ENCODE assay signal across 1 cellular context in genomic region chr11:70650075-70650909, GRCh38.
TF ChIP-seq lines count a peak whose summit lies in the region.

No MANE protein-coding gene starts in this region.

TF ChIP-seq in HepG2, 621 proteins besides CTCF, POLR2A, EP300 and RAD21 (continued from another document and continues in another):
- peak; percentile 97 for TF ChIP-seq ZNF761 (CRISPR knock-in tag; conservative IDR thresholded peaks at IDR 0.05)
- TF ChIP-seq ZNF343 (CRISPR knock-in tag; IDR thresholded peaks at IDR 0.05): peak; percentile 98
- TF ChIP-seq ZSCAN9 (CRISPR knock-in tag; IDR thresholded peaks at IDR 0.05; ENCODE audit: borderline replicate concordance): peak; percentile 100
- no peak for TF ChIP-seq ZKSCAN1 (IDR thresholded peaks at IDR 0.05; ENCODE audit: low read length)
- TF ChIP-seq JARID2 (CRISPR knock-in tag; IDR thresholded peaks at IDR 0.05; ENCODE audit: insufficient replicate concordance): peak; percentile 99
- peak; percentile 89; the same call in 1 of the 2 replicates for TF ChIP-seq ARID2 (CRISPR knock-in tag; IDR thresholded peaks at IDR 0.05; ENCODE audit: borderline replicate concordance)
- TF ChIP-seq NCOR1 (IDR thresholded peaks at IDR 0.05; ENCODE audit: borderline replicate concordance, low read length): no peak
- peak; percentile 99 for TF ChIP-seq ZNF615 (CRISPR knock-in tag; IDR thresholded peaks at IDR 0.05; ENCODE audit: borderline replicate concordance)
- no peak for TF ChIP-seq RFX5 (IDR thresholded peaks at IDR 0.05; ENCODE audit: low read depth, low read length)
- TF ChIP-seq TFE3 (CRISPR knock-in tag; IDR thresholded peaks at IDR 0.05): peak; percentile 98
- TF ChIP-seq ZNF142 (CRISPR knock-in tag; IDR thresholded peaks at IDR 0.05): peak; percentile 98
- no peak for TF ChIP-seq FOXA1 (IDR thresholded peaks at IDR 0.05)
- peak; percentile 63 for TF ChIP-seq FOXA1 (CRISPR knock-in tag; IDR thresholded peaks at IDR 0.05)
- peak; percentile 98; the same call in 1 of the 2 replicates for TF ChIP-seq NFATC3 (CRISPR knock-in tag; IDR thresholded peaks at IDR 0.05)
- peak; percentile 71 for TF ChIP-seq DR1 (CRISPR knock-in tag; IDR thresholded peaks at IDR 0.05)
- TF ChIP-seq MZF1 (CRISPR knock-in tag; IDR thresholded peaks at IDR 0.05; ENCODE audit: borderline replicate concordance): peak; percentile 98
- no peak for TF ChIP-seq U2AF2 (IDR thresholded peaks at IDR 0.05; ENCODE audit: low read depth, low read length)
- TF ChIP-seq ZNF614 (CRISPR knock-in tag; IDR thresholded peaks at IDR 0.05; ENCODE audit: borderline replicate concordance): peak; percentile 98
- TF ChIP-seq ZNF543 (CRISPR knock-in tag; IDR thresholded peaks at IDR 0.05): peak; percentile 99
- peak; percentile 95 for TF ChIP-seq ZNF850 (CRISPR knock-in tag; conservative IDR thresholded peaks at IDR 0.05)
- no peak for TF ChIP-seq KDM5A (IDR thresholded peaks at IDR 0.05; ENCODE audit: borderline replicate concordance, low read length)
- TF ChIP-seq PAX8 (CRISPR knock-in tag; IDR thresholded peaks at IDR 0.05; ENCODE audit: borderline replicate concordance): peak; percentile 100; the same call in 1 of the 2 replicates
- peak; percentile 99 for TF ChIP-seq TMF1 (CRISPR knock-in tag; IDR thresholded peaks at IDR 0.05; ENCODE audit: low read depth)
- TF ChIP-seq ZSCAN29 (CRISPR knock-in tag; conservative IDR thresholded peaks at IDR 0.05): peak; percentile 86; the same call in 1 of the 2 replicates
- peak; percentile 95 for TF ChIP-seq ZNF3 (CRISPR knock-in tag; IDR thresholded peaks at IDR 0.05)
- no peak for TF ChIP-seq UBTF (CRISPR knock-in tag; IDR thresholded peaks at IDR 0.05)
- TF ChIP-seq ZNF629 (CRISPR knock-in tag; conservative IDR thresholded peaks at IDR 0.05): peak; percentile 75
- peak; percentile 91 for TF ChIP-seq SIX1 (CRISPR knock-in tag; IDR thresholded peaks at IDR 0.05; ENCODE audit: borderline replicate concordance)
- peak; percentile 98 for TF ChIP-seq CBX5 (CRISPR knock-in tag; IDR thresholded peaks at IDR 0.05; ENCODE audit: borderline replicate concordance)
- peak; percentile 94 for TF ChIP-seq ZBTB37 (CRISPR knock-in tag; IDR thresholded peaks at IDR 0.05)
- TF ChIP-seq FOXO1 (CRISPR knock-in tag; IDR thresholded peaks at IDR 0.05): peak; percentile 95
- TF ChIP-seq RXRB (CRISPR knock-in tag; IDR thresholded peaks at IDR 0.05; ENCODE audit: borderline replicate concordance): peak; percentile 95
- TF ChIP-seq BATF2 (CRISPR knock-in tag; IDR thresholded peaks at IDR 0.05): peak; percentile 99
- TF ChIP-seq GFI1 (CRISPR knock-in tag; IDR thresholded peaks at IDR 0.05; ENCODE audit: borderline replicate concordance): peak; percentile 88
- TF ChIP-seq ARID4A (CRISPR knock-in tag; IDR thresholded peaks at IDR 0.05; ENCODE audit: borderline replicate concordance): peak; percentile 96
- TF ChIP-seq ZNF225 (CRISPR knock-in tag; IDR thresholded peaks at IDR 0.05): peak; percentile 99
- TF ChIP-seq CREM (IDR thresholded peaks at IDR 0.05): no peak
- peak; percentile 78 for TF ChIP-seq CREM (CRISPR knock-in tag; IDR thresholded peaks at IDR 0.05)
- TF ChIP-seq ZSCAN22 (CRISPR knock-in tag; IDR thresholded peaks at IDR 0.05): peak; percentile 91
- TF ChIP-seq HINFP (CRISPR knock-in tag; IDR thresholded peaks at IDR 0.05; ENCODE audit: low read depth): peak; percentile 97; the same call in 1 of the 2 replicates
- peak; percentile 96 for TF ChIP-seq ZNF775 (CRISPR knock-in tag; IDR thresholded peaks at IDR 0.05; ENCODE audit: borderline replicate concordance)
- peak; percentile 100 for TF ChIP-seq ZFP90 (CRISPR knock-in tag; IDR thresholded peaks at IDR 0.05; ENCODE audit: borderline replicate concordance)
- peak; percentile 86; the same call in 1 of the 2 replicates for TF ChIP-seq ZNF136 (CRISPR knock-in tag; IDR thresholded peaks at IDR 0.05; ENCODE audit: low read depth)
- TF ChIP-seq ZNF382 (CRISPR knock-in tag; IDR thresholded peaks at IDR 0.05; ENCODE audit: borderline replicate concordance): peak; percentile 48; the same call in 1 of the 2 replicates
- no peak for TF ChIP-seq NBN (conservative IDR thresholded peaks at IDR 0.05)
- peak; percentile 99 for TF ChIP-seq PLSCR1 (CRISPR knock-in tag; IDR thresholded peaks at IDR 0.05; ENCODE audit: borderline replicate concordance)
- peak; percentile 99 for TF ChIP-seq DBP (CRISPR knock-in tag; IDR thresholded peaks at IDR 0.05; ENCODE audit: not compliant biosample characterization)
